Comparison of ENCODE assay signal across 9 cellular contexts in the genomic region with DNA sequence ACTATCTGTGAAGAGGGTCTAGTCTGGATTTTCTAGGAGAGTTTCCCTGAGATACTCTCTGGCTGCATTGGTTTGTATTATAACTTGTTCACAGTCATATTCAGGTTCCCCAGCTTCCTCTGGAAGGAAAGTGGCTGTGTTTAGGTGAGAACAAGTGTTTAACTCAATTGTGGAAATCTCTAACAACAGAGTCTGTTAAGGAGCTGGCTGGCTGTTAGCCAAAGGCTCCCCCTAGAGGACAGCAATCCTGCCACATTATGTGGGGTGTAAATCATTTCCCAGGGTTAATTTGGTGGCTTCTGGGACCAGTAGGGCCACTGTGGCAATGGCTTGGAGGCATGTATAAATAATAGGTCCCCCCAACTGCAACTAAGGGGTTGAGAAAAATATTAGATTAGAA. TPM values are rescaled to one million over a fixed set of nuclear protein-coding genes. Genes with fewer than 3 reads are reported as not detected.
DNase-seq lines count a peak whose midpoint lies in the region; ATAC-seq and TF ChIP-seq lines count a peak whose summit lies in the region.
"Had no signal": no experiment of that assay in that cellular context is flagged by ENCODE, and none has a peak within 500 bp of the region (broad histone marks: within the 10 kb centered on the region; RNA-seq: fewer than 3 reads in every experiment).

No MANE protein-coding gene starts in this region.

- peaks cover 1% of the 10 kb centered on the region for H3K4me1 Mint-ChIP-seq in progenitor cell of endocrine pancreas (ENCODE audit: low read depth)

- H3K4me3 Mint-ChIP-seq in progenitor cell of endocrine pancreas (ENCODE audit: low read depth) = no peak overlapping the region

- no peak overlapping the region for H3K27ac Mint-ChIP-seq in progenitor cell of endocrine pancreas

- H3K9me3 Mint-ChIP-seq in progenitor cell of endocrine pancreas (ENCODE audit: low read depth) = peaks cover 6% of the 10 kb centered on the region

- no peak overlapping the region for H3K4me3 ChIP-seq in LNCaP clone FGC (ENCODE audit: low read depth, low read length)

- TF ChIP-seq CTCF in LNCaP clone FGC (IDR thresholded peaks at IDR 0.05; ENCODE audit: control insufficient read depth, extremely low read depth, insufficient read depth) (peak; percentile 36), progenitor cell of endocrine pancreas (IDR thresholded peaks at IDR 0.05; ENCODE audit: unreplicated experiment) (peak; percentile 54)

- H3K36me3 Mint-ChIP-seq in progenitor cell of endocrine pancreas (ENCODE audit: insufficient read depth) = peaks cover 1% of the 10 kb centered on the region

- H3K27me3 Mint-ChIP-seq in progenitor cell of endocrine pancreas = peaks cover 18% of the 10 kb centered on the region

- no peak for ATAC-seq in GM19467 (IDR thresholded peaks at IDR 0.05; ENCODE audit: unreplicated experiment)

- DNase-seq in NOMO-1 treated with DMSO at 0.1 percent for 48 hours (lab: John Stamatoyannopoulos, UW; ENCODE audit: unreplicated experiment) = peak; percentile 32
- no peak for DNase-seq in NOMO-1 treated with dmso at 0.1 percent for 144 hours (lab: John Stamatoyannopoulos, UW; ENCODE audit: unreplicated experiment)
- DNase-seq in LNCaP clone FGC (ENCODE audit: low read depth) = no peak
- peak; percentile 10 for DNase-seq in cerebellum (ENCODE audit: low spot score)
- no peak for DNase-seq in progenitor cell of endocrine pancreas (ENCODE audit: low spot score, unreplicated experiment)
- no peak for DNase-seq in D341Med (ENCODE audit: low spot score)
- no peak for DNase-seq in hippocampal formation (lab: John Stamatoyannopoulos, UW)

RNA-seq across cellular contexts. Expression of a gene that starts 18.4 kb away (rescaled TPM):
- not detected for total RNA-seq in cerebellum
- not detected in 2 replicates for total RNA-seq in progenitor cell of endocrine pancreas
- total RNA-seq: T-helper 1 cell treated with Interleukin-12 subunit alpha and Interleukin-12 subunit beta and Interleukin-4 antibody, amounts not matched to agents 30 ng/mL and 1 ng/mL, for 36 hours had no signal

RNA-seq across cellular contexts. Expression of a gene that starts 32.8 kb away (rescaled TPM):
- total RNA-seq in cerebellum (3.5 TPM), progenitor cell of endocrine pancreas (not detected in 2 replicates)
- total RNA-seq: T-helper 1 cell treated with Interleukin-12 subunit alpha and Interleukin-12 subunit beta and Interleukin-4 antibody, amounts not matched to agents 30 ng/mL and 1 ng/mL, for 36 hours had no signal

RNA-seq across cellular contexts. Expression of a gene that starts 50.8 kb away (rescaled TPM):
- not detected for total RNA-seq in cerebellum
- total RNA-seq in progenitor cell of endocrine pancreas = not detected in 2 replicates
- total RNA-seq: T-helper 1 cell treated with Interleukin-12 subunit alpha and Interleukin-12 subunit beta and Interleukin-4 antibody, amounts not matched to agents 30 ng/mL and 1 ng/mL, for 36 hours had no signal

Comparison
In these comparisons a context has a peak if more than half of its experiments do, and no peak if none do; other contexts are left out.
1. DNase-seq: peak in NOMO-1 treated with DMSO at 0.1 percent for 48 hours (single experiment) and cerebellum (single experiment); none in NOMO-1 treated with dmso at 0.1 percent for 144 hours (single experiment), LNCaP clone FGC (single experiment), progenitor cell of endocrine pancreas (single experiment), D341Med (single experiment) and hippocampal formation (0 of 2).